Comparison of ENCODE assay signal across 26 cellular contexts in genomic region chr3:188890572-188891270, GRCh38.
A peak's percentile ranks its signal among the peaks of the same experiment; 100 is the strongest.
DNase-seq lines count a peak whose midpoint lies in the region; FAIRE-seq and TF ChIP-seq lines count a peak whose summit lies in the region.
"Had no signal": no experiment of that assay in that cellular context is flagged by ENCODE, and none has a peak within 500 bp of the region (broad histone marks: within the 10 kb centered on the region; RNA-seq: fewer than 3 reads in every experiment).

No MANE protein-coding gene starts in this region.

- H3K36me3 ChIP-seq in A673 (ENCODE audit: insufficient read depth, low read length, poor library complexity, severe bottlenecking) (no peaks in the 10 kb centered on the region), astrocyte (ENCODE audit: insufficient read depth, low read length) (peaks cover 9% of the 10 kb centered on the region)

- no peak for TF ChIP-seq CTCF in A673 (conservative IDR thresholded peaks at IDR 0.05; ENCODE audit: low read depth, low read length)
- TF ChIP-seq CTCF in HFF-Myc (IDR thresholded peaks at IDR 0.05; ENCODE audit: low read depth, low read length, missing control alignments) = no peak
- no peak for TF ChIP-seq CTCF in astrocyte (IDR thresholded peaks at IDR 0.05; ENCODE audit: insufficient read depth, low read depth, low read length)
- no peak for TF ChIP-seq CTCF in glutamatergic neuron (IDR thresholded peaks at IDR 0.05; ENCODE audit: partially characterized antibody, unreplicated experiment)

- H3K4me3 Mint-ChIP-seq in astrocyte (ENCODE audit: unreplicated experiment) (no peak overlapping the region), glutamatergic neuron (ENCODE audit: unreplicated experiment) (no peak overlapping the region)
- H3K4me3 Mint-ChIP-seq: activated naive CD8-positive, alpha-beta T cell; CD8-positive, alpha-beta memory T cell; GM23338; IgD-negative memory B cell; memory B cell; natural killer cell; stimulated activated effector memory CD8-positive, alpha-beta T cell treated with anti-CD3 and anti-CD28 coated beads, Interleukin-12 subunit alpha, Interleukin-12 subunit beta, amount 100 ng/mL, for 72 hours had no signal

- DNase-seq in A673 (ENCODE audit: low spot score) = peak; percentile 29
- DNase-seq in HFF-Myc (ENCODE audit: extremely low read depth, low read depth) = peak; percentile 68
- DNase-seq in astrocyte (ENCODE audit: low read depth) = peak; percentile 65
- peak; percentile 75 for DNase-seq in fibroblast of the conjunctiva (ENCODE audit: low read depth)
- no peak for DNase-seq in glutamatergic neuron
- no peak for DNase-seq in anterior cingulate cortex (lab: John Stamatoyannopoulos, UW)
- no peak for DNase-seq in NCI-H2227 treated with DMSO at 0.1 percent for 48 hours (lab: John Stamatoyannopoulos, UW)
- no peak for DNase-seq in HuH-7.5 (ENCODE audit: low spot score)
- DNase-seq: activated CD4-positive, CD25-positive, alpha-beta regulatory T cell; CD8-positive, alpha-beta memory T cell; DMS79; effector CD4-positive, alpha-beta T cell; hippocampal formation; kidney; natural killer cell; NCI-H2081; NCI-H524 treated with DMSO at 0.1 percent for 48 hours; SIG-M5; stimulated activated CD4-positive, alpha-beta T cell treated with anti-CD3 and anti-CD28 coated beads, Interleukin-12 subunit alpha, Interleukin-12 subunit beta, amount 100 ng/mL, for 4 hours; T-helper 2 cell had no signal

- H3K27ac Mint-ChIP-seq in astrocyte (ENCODE audit: unreplicated experiment) (peak overlapping the region; percentile 84), glutamatergic neuron (ENCODE audit: unreplicated experiment) (no peak overlapping the region)
- H3K27ac Mint-ChIP-seq: activated naive CD8-positive, alpha-beta T cell; GM23338; IgD-negative memory B cell; memory B cell; natural killer cell; stimulated activated effector memory CD8-positive, alpha-beta T cell treated with anti-CD3 and anti-CD28 coated beads, Interleukin-12 subunit alpha, Interleukin-12 subunit beta, amount 100 ng/mL, for 72 hours had no signal

- intact Hi-C loops in A673 (cut with micrococcal nuclease; ENCODE audit: unreplicated experiment) = no loop called here

- H3K4me1 ChIP-seq in A673 (ENCODE audit: insufficient read depth, low read length, poor library complexity, severe bottlenecking) (no peaks in the 10 kb centered on the region), astrocyte (ENCODE audit: insufficient read depth, low read length) (peaks cover 9% of the 10 kb centered on the region)

- H4K20me1 ChIP-seq in astrocyte (ENCODE audit: insufficient read depth, low read length) = no peaks in the 10 kb centered on the region

- POLR2A ChIA-PET in A673 (lab: Charles Lee; ENCODE audit: low non-redundant PET) = no interaction called here

- no peak overlapping the region for H3K4me2 ChIP-seq in astrocyte (ENCODE audit: low read length)
- H3K4me2 ChIP-seq: GM23338 had no signal

- CTCF ChIA-PET in A673 (lab: Charles Lee) = no interaction called here

- H3K27me3 Mint-ChIP-seq in astrocyte (ENCODE audit: low read depth, unreplicated experiment) (no peaks in the 10 kb centered on the region), glutamatergic neuron (ENCODE audit: unreplicated experiment) (no peaks in the 10 kb centered on the region)
- H3K27me3 Mint-ChIP-seq: activated naive CD8-positive, alpha-beta T cell; CD8-positive, alpha-beta memory T cell; IgD-negative memory B cell; memory B cell had no signal

- H3K9me3 ChIP-seq in A673 (ENCODE audit: low read depth, low read length, poor library complexity, severe bottlenecking) (no peaks in the 10 kb centered on the region), astrocyte (ENCODE audit: insufficient read depth, low read depth, low read length) (no peaks in the 10 kb centered on the region)
- H3K9me3 ChIP-seq: esophagus muscularis mucosa had no signal

- no peaks in the 10 kb centered on the region for H3K27me3 ChIP-seq in A673 (replicated peaks; ENCODE audit: insufficient read depth, low read depth, low read length, poor library complexity)
- H3K27me3 ChIP-seq in astrocyte (ENCODE audit: insufficient read depth, low read length) = no peaks in the 10 kb centered on the region
- H3K27me3 ChIP-seq: esophagus muscularis mucosa had no signal

- H3K4me1 Mint-ChIP-seq in astrocyte (ENCODE audit: low read depth, unreplicated experiment) (peaks cover 23% of the 10 kb centered on the region), glutamatergic neuron (ENCODE audit: low read depth, unreplicated experiment) (no peaks in the 10 kb centered on the region)
- H3K4me1 Mint-ChIP-seq: CD8-positive, alpha-beta memory T cell; GM23338; IgD-negative memory B cell; memory B cell; natural killer cell; stimulated activated effector memory CD8-positive, alpha-beta T cell treated with anti-CD3 and anti-CD28 coated beads, Interleukin-12 subunit alpha, Interleukin-12 subunit beta, amount 100 ng/mL, for 72 hours had no signal

- H3K27ac ChIP-seq in A673 (ENCODE audit: low read depth, low read length, poor library complexity, severe bottlenecking) (no peak overlapping the region), astrocyte (ENCODE audit: low read depth, low read length) (peak overlapping the region; percentile 51)

- H3K79me2 ChIP-seq in astrocyte (ENCODE audit: insufficient read depth, low read length) = no peaks in the 10 kb centered on the region

- FAIRE-seq in astrocyte (lab: Jason Lieb, UNC) = peak; percentile 52

- no TSS peak for BruUV-seq in A673 (replicated peaks; lab: Mats Ljungman, UMichigan)

- no peak overlapping the region for H3K9ac ChIP-seq in astrocyte (ENCODE audit: low read length)

- no peak overlapping the region for H3K4me3 ChIP-seq in A673 (ENCODE audit: low read depth, low read length, poor library complexity, severe bottlenecking)
- no peak overlapping the region for H3K4me3 ChIP-seq in HFF-Myc (replicated peaks; ENCODE audit: low read depth, low read length)
- H3K4me3 ChIP-seq in astrocyte (ENCODE audit: insufficient read depth, low read depth, low read length) = no peak overlapping the region
- H3K4me3 ChIP-seq: esophagus muscularis mucosa, GM23338 had no signal

- H3K36me3 Mint-ChIP-seq in astrocyte (ENCODE audit: low read depth, unreplicated experiment) (peaks cover 7% of the 10 kb centered on the region), glutamatergic neuron (ENCODE audit: unreplicated experiment) (no peaks in the 10 kb centered on the region)
- H3K36me3 Mint-ChIP-seq: stimulated activated effector memory CD8-positive, alpha-beta T cell treated with anti-CD3 and anti-CD28 coated beads, Interleukin-12 subunit alpha, Interleukin-12 subunit beta, amount 100 ng/mL, for 72 hours had no signal

- no peaks in the 10 kb centered on the region for H3K9me3 Mint-ChIP-seq in astrocyte (ENCODE audit: unreplicated experiment)
- H3K9me3 Mint-ChIP-seq in glutamatergic neuron (ENCODE audit: unreplicated experiment) = no peaks in the 10 kb centered on the region
- H3K9me3 Mint-ChIP-seq: CD8-positive, alpha-beta memory T cell; GM23338; IgD-negative memory B cell; memory B cell; natural killer cell; stimulated activated effector memory CD8-positive, alpha-beta T cell treated with anti-CD3 and anti-CD28 coated beads, Interleukin-12 subunit alpha, Interleukin-12 subunit beta, amount 100 ng/mL, for 72 hours had no signal

- no peak overlapping the region for H2AFZ ChIP-seq in astrocyte (ENCODE audit: low read depth, low read length)
- H2AFZ ChIP-seq: GM23338 had no signal

Comparison
In these comparisons a context has a peak if more than half of its experiments do, and no peak if none do; other contexts are left out.
1. DNase-seq: peak in A673 (single experiment), HFF-Myc (single experiment), astrocyte (single experiment) and fibroblast of the conjunctiva (single experiment); none in glutamatergic neuron (single experiment), anterior cingulate cortex (0 of 58), NCI-H2227 treated with DMSO at 0.1 percent for 48 hours (single experiment) and HuH-7.5 (single experiment).